In genomic region chr6:129663531-129663930, GRCh38 we compare ENCODE assay signal across 17 cellular contexts.
"Had no signal": no experiment of that assay in that cellular context is flagged by ENCODE, and none has a peak within 500 bp of the region (broad histone marks: within the 10 kb centered on the region; RNA-seq: fewer than 3 reads in every experiment).

No MANE protein-coding gene starts in this region.

- H3K4me3 ChIP-seq: ascending aorta, colonic mucosa, gastrocnemius medialis, heart right ventricle, right atrium auricular region, smooth muscle cell, thyroid gland had no signal

- H3K9me3 ChIP-seq: ascending aorta, colonic mucosa, gastrocnemius medialis, heart right ventricle, right atrium auricular region, thyroid gland had no signal

- H3K36me3 ChIP-seq: ascending aorta, colonic mucosa, gastrocnemius medialis, heart right ventricle, right atrium auricular region, thyroid gland had no signal

- H3K9me3 Mint-ChIP-seq: activated naive CD8-positive, alpha-beta T cell treated with anti-CD3 and anti-CD28 coated beads, Interleukin-2, amount 10 ng/mL, durations not matched to agents 7 days and 5 days; activated T-cell treated with anti-CD3 and anti-CD28 coated beads, Interleukin-2, amount 50 U/mL, for 4 hours; stimulated activated effector memory CD8-positive, alpha-beta T cell treated with anti-CD3 and anti-CD28 coated beads, Interleukin-12 subunit alpha, Interleukin-12 subunit beta, amount 100 ng/mL, for 72 hours; T-helper 2 cell treated with Interferon-gamma antibody and Interleukin-4, amounts not matched to agents 5 μg/mL and 100 μg/mL, for 36 hours had no signal

- H3K27ac Mint-ChIP-seq: activated naive CD8-positive, alpha-beta T cell treated with anti-CD3 and anti-CD28 coated beads, Interleukin-2, amount 10 ng/mL, durations not matched to agents 7 days and 5 days; stimulated activated effector memory CD8-positive, alpha-beta T cell treated with anti-CD3 and anti-CD28 coated beads, Interleukin-12 subunit alpha, Interleukin-12 subunit beta, amount 100 ng/mL, for 72 hours; T-helper 2 cell treated with Interferon-gamma antibody and Interleukin-4, amounts not matched to agents 5 μg/mL and 100 μg/mL, for 36 hours had no signal

- ATAC-seq: gastrocnemius medialis, heart right ventricle had no signal

- H3K27me3 ChIP-seq: ascending aorta, colonic mucosa, gastrocnemius medialis, heart right ventricle, right atrium auricular region, thyroid gland had no signal

- H3K4me2 ChIP-seq: smooth muscle cell had no signal

- H3K4me3 Mint-ChIP-seq: activated naive CD8-positive, alpha-beta T cell treated with anti-CD3 and anti-CD28 coated beads, Interleukin-2, amount 10 ng/mL, durations not matched to agents 7 days and 5 days; activated T-cell treated with anti-CD3 and anti-CD28 coated beads, Interleukin-2, amount 50 U/mL, for 4 hours; stimulated activated effector memory CD8-positive, alpha-beta T cell treated with anti-CD3 and anti-CD28 coated beads, Interleukin-12 subunit alpha, Interleukin-12 subunit beta, amount 100 ng/mL, for 72 hours; T-helper 2 cell treated with Interferon-gamma antibody and Interleukin-4, amounts not matched to agents 5 μg/mL and 100 μg/mL, for 36 hours had no signal

- H3K27me3 Mint-ChIP-seq: activated naive CD8-positive, alpha-beta T cell treated with anti-CD3 and anti-CD28 coated beads, Interleukin-2, amount 10 ng/mL, durations not matched to agents 7 days and 5 days had no signal

- H3K36me3 Mint-ChIP-seq: stimulated activated effector memory CD8-positive, alpha-beta T cell treated with anti-CD3 and anti-CD28 coated beads, Interleukin-12 subunit alpha, Interleukin-12 subunit beta, amount 100 ng/mL, for 72 hours had no signal

- H3K4me1 ChIP-seq: ascending aorta had no signal

- DNase-seq: activated CD4-positive, alpha-beta T cell treated with anti-CD3 and anti-CD28 coated beads, Interleukin-2, amount 50 U/mL, for 4 hours; activated CD4-positive, CD25-positive, alpha-beta regulatory T cell treated with anti-CD3 and anti-CD28 coated beads, Interleukin-2, amount 50 U/mL, for 72 hours; activated gamma-delta T cell treated with Interleukin-2 at 50 U/mL for 16 hours; activated naive CD8-positive, alpha-beta T cell treated with anti-CD3 and anti-CD28 coated beads, Interleukin-2, amount 10 ng/mL, durations not matched to agents 7 days and 5 days; activated T-cell treated with anti-CD3 and anti-CD28 coated beads, Interleukin-2, amount 50 U/mL, for 4 hours; colonic mucosa; effector CD4-positive, alpha-beta T cell; gastrocnemius medialis; heart right ventricle; islet precursor cell; SW 1271; thyroid gland had no signal

- H3K27ac ChIP-seq: ascending aorta, colonic mucosa, right atrium auricular region had no signal
